8 cellular contexts compared by ENCODE assay signal in genomic region chr7:24755541-24756416, GRCh38. TPM values are rescaled to one million over a fixed set of nuclear protein-coding genes. Genes with fewer than 3 reads are reported as not detected.
A peak's percentile ranks its signal among the peaks of the same experiment; 100 is the strongest.
DNase-seq lines count a peak whose midpoint lies in the region; ATAC-seq and TF ChIP-seq lines count a peak whose summit lies in the region.

No MANE protein-coding gene starts in this region.

- H3K4me3 Mint-ChIP-seq in MCF 10A (ENCODE audit: unreplicated experiment), result peak overlapping the region; percentile 90

- intact Hi-C loops in MCF 10A (cut with micrococcal nuclease), result no loop called here
- intact Hi-C loops in left colon (cut with DNase I, micrococcal nuclease), result no loop called here

- H3K36me3 ChIP-seq in osteoblast (ENCODE audit: insufficient read depth, low read length), result no peaks in the 10 kb centered on the region

- H3K27ac Mint-ChIP-seq in MCF 10A (ENCODE audit: low read depth, unreplicated experiment), result peak overlapping the region; percentile 92

- CTCF ChIA-PET in MCF 10A (lab: Yijun Ruan, JAX), result interaction anchor here (0.6 to 2.2 kb wide), 15 partner anchors 11 to 942 kb away, joined by 3 to 7 read pairs (median 3); no protein-coding TSS in a partner anchor

- no peaks in the 10 kb centered on the region for H3K27me3 ChIP-seq in osteoblast (ENCODE audit: insufficient read depth, low read length)

- peaks cover 13% of the 10 kb centered on the region for H3K4me1 ChIP-seq in osteoblast (ENCODE audit: insufficient read depth, low read length)

- no peaks in the 10 kb centered on the region for H4K20me1 ChIP-seq in osteoblast (ENCODE audit: insufficient read depth, low read length)

- ATAC-seq in GM18519 (IDR thresholded peaks at IDR 0.05; ENCODE audit: low FRiP score, unreplicated experiment) (peak; percentile 51), left colon (no peak)

- H3K27me3 Mint-ChIP-seq in MCF 10A (ENCODE audit: insufficient read depth, unreplicated experiment), result no peaks in the 10 kb centered on the region

- peaks cover 7% of the 10 kb centered on the region for H3K79me2 ChIP-seq in osteoblast (ENCODE audit: insufficient read depth, low read length)

- no peak overlapping the region for H3K27ac ChIP-seq in osteoblast (ENCODE audit: low read depth, low read length)

- DNase-seq in HCEC 1CT, result peak; percentile 62
- peak; percentile 93 for DNase-seq in M059J (ENCODE audit: low read depth)
- peak; percentile 86 for DNase-seq in MCF 10A (ENCODE audit: unreplicated experiment)
- DNase-seq in osteoblast (ENCODE audit: insufficient read length, low spot score, missing footprints), result no peak
- DNase-seq in left colon, result no peak
- no peak for DNase-seq in GF-D8 (lab: John Stamatoyannopoulos, UW)
- no peak for DNase-seq in NCI-H1105 (lab: John Stamatoyannopoulos, UW)

- POLR2A ChIA-PET in MCF 10A (lab: Yijun Ruan, JAX), result interaction anchor here (0.7 to 4.7 kb wide), 19 partner anchors 9 to 369 kb away, joined by 3 to 60 read pairs (median 4); partner anchors contain the start of gene CYCS

- TF ChIP-seq CTCF in MCF 10A (IDR thresholded peaks at IDR 0.05; ENCODE audit: unreplicated experiment), result no peak
- no peak for TF ChIP-seq CTCF in osteoblast (IDR thresholded peaks at IDR 0.05; ENCODE audit: extremely low read depth, low read depth, low read length)

- H3K9me3 ChIP-seq in osteoblast (ENCODE audit: low read depth, low read length), result no peaks in the 10 kb centered on the region

- H3K9me3 Mint-ChIP-seq in MCF 10A (ENCODE audit: unreplicated experiment), result no peaks in the 10 kb centered on the region

- H3K36me3 Mint-ChIP-seq in MCF 10A (ENCODE audit: insufficient read depth, unreplicated experiment), result no peaks in the 10 kb centered on the region

- peaks cover 23% of the 10 kb centered on the region for H3K4me1 Mint-ChIP-seq in MCF 10A (ENCODE audit: insufficient read depth, unreplicated experiment)

- peak overlapping the region; percentile 86 for H3K4me2 ChIP-seq in osteoblast (ENCODE audit: insufficient read depth, low read length)

- H2AFZ ChIP-seq in osteoblast (ENCODE audit: low read length), result no peak overlapping the region

- peak overlapping the region; percentile 82 for H3K4me3 ChIP-seq in osteoblast (ENCODE audit: insufficient read depth, low read length)

- TSS peak; percentile 14 for BruUV-seq in MCF 10A (replicated peaks; lab: Mats Ljungman, UMichigan)

RNA-seq across cellular contexts. Expression of gene GSDME, which starts 1.5 kb away (rescaled TPM):
- total RNA-seq in M059J (2014; rRNA removed; shearing (Covaris generic)), result 17.4 and 24.8 TPM in 2 replicates
- total RNA-seq in MCF 10A (2022) (41.6 and 46.1 TPM in 2 replicates), osteoblast (42.3 and 44.5 TPM in 2 replicates), left colon (1 to 10 TPM in 1 of 2 donors, under 1 TPM in 1; 0.85 to 1.8 TPM)

Comparison
In these comparisons a context has a peak if more than half of its experiments do, and no peak if none do; other contexts are left out.
1. DNase-seq: peak in HCEC 1CT (single experiment), M059J (single experiment) and MCF 10A (single experiment); none in osteoblast (single experiment), left colon (0 of 2), GF-D8 (single experiment) and NCI-H1105 (single experiment).